Comparison of ENCODE assay signal across 32 cellular contexts in the genomic region with DNA sequence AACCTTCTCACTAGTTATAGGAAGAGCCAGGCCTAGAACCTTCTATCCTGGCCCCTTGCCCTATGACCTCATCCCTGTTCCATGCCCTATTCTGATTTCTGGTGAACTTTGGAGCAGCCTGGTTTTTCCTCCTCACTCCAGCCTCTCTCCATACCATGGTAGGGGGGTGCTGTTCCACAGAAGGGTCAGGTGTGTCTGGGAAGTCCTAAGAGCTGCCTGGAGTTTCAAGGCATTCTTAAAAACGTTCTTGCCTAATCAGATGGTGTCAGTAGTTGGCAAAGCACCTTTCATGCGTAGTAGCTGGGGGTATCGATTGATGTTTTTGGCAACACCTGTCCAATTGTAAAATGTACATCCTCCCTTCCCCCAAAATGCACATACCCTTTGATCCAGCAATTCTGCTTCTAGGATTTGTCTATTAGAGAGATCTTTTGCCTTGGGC.
"Had no signal": no experiment of that assay in that cellular context is flagged by ENCODE, and none has a peak within 500 bp of the region (broad histone marks: within the 10 kb centered on the region; RNA-seq: fewer than 3 reads in every experiment).

No MANE protein-coding gene starts in this region.

- H3K4me1 ChIP-seq: adrenal gland, body of pancreas, breast epithelium had no signal

- ATAC-seq: activated T-helper 17 cell treated with anti-CD3 and anti-CD28 coated beads, Interleukin-2, amount 50 U/mL, for 72 hours; body of pancreas had no signal

- H3K27ac ChIP-seq: adrenal gland, body of pancreas, KMS-11, VCaP had no signal

- H3K9me3 ChIP-seq: adrenal gland, body of pancreas, breast epithelium had no signal

- FAIRE-seq: astrocyte had no signal

- H3K4me2 ChIP-seq: KMS-11 had no signal

- H3K27me3 ChIP-seq: adrenal gland, body of pancreas, breast epithelium had no signal

- H3K4me3 ChIP-seq: adrenal gland, body of pancreas, breast epithelium had no signal

- H3K9ac ChIP-seq: KMS-11 had no signal

- DNase-seq: activated B cell treated with CpG ODN at 0.5 μM for 24 hours; activated CD4-positive, alpha-beta memory T cell treated with anti-CD3 and anti-CD28 coated beads, Interleukin-2, amount 10 ng/mL, durations not matched to agents 7 days and 5 days; activated CD4-positive, alpha-beta T cell treated with anti-CD3 and anti-CD28 coated beads for 4 hours; activated CD4-positive, alpha-beta T cell treated with anti-CD3 and anti-CD28 coated beads, Interleukin-2, amount 50 U/mL, for 1 hour; activated CD4-positive, CD25-positive, alpha-beta regulatory T cell treated with anti-CD3 and anti-CD28 coated beads, Interleukin-2, amount 50 U/mL, for 72 hours; activated effector memory CD4-positive, alpha-beta T cell treated with anti-CD3 and anti-CD28 coated beads, Interleukin-2, amount 50 U/mL, for 16 hours; activated naive CD4-positive, alpha-beta T cell; activated naive CD4-positive, alpha-beta T cell treated with anti-CD3 and anti-CD28 coated beads, Interleukin-2, amount 50 U/mL, for 16 hours; activated T-cell treated with anti-CD3 and anti-CD28 coated beads, Interleukin-2, amount 50 U/mL, for 48 hours; body of pancreas; MM.1S; MV-4-11; NCI-H1092; NCI-H1436 treated with DMSO at 0.1 percent for 48 hours; NCI-H1694 treated with DMSO at 0.1 percent for 48 hours; NCI-H2029; NCI-H345; NCI-H524 treated with DMSO at 0.1 percent for 48 hours; NCI-H748 treated with DMSO at 0.1 percent for 48 hours; NK-92 treated with Interleukin-12 subunit alpha and Interleukin-12 subunit beta, amount 100 ng/mL, for 24 hours; OCI-M1; Right ventricle myocardium superior; SW 1271; T-helper 1 cell; T-helper 2 cell; T-helper 9 cell had no signal
